In genomic region chr6:158782432-158783166, GRCh38 we compare ENCODE assay signal across 2 cellular contexts.
TF ChIP-seq lines count a peak whose summit lies in the region.

No MANE protein-coding gene starts in this region.

TF ChIP-seq in HCT116, 20 proteins besides CTCF, POLR2A, EP300 and RAD21 (continued from another document):
- TF ChIP-seq EZH2phosphoT487 (IDR thresholded peaks at IDR 0.05; ENCODE audit: borderline replicate concordance) = no peak
- TF ChIP-seq SP1 (IDR thresholded peaks at IDR 0.05; ENCODE audit: low read depth) = no peak
- TF ChIP-seq SRF (IDR thresholded peaks at IDR 0.05; ENCODE audit: low read depth) = no peak
- TF ChIP-seq POLR2AphosphoS5 (IDR thresholded peaks at IDR 0.05; ENCODE audit: low read depth, low read length) = peak; percentile 75
- no peak for TF ChIP-seq YY1 (IDR thresholded peaks at IDR 0.05; ENCODE audit: extremely low read depth, insufficient replicate concordance, low read depth, low read length)
- no peak for TF ChIP-seq CEBPB (IDR thresholded peaks at IDR 0.05; ENCODE audit: low read depth)
- no peak for TF ChIP-seq JUND (IDR thresholded peaks at IDR 0.05)

TF ChIP-seq in SK-N-SH treated with all-trans-retinoic acid at 6 μM for 48 hours, 23 proteins besides CTCF, POLR2A, EP300 and RAD21 (continued from another document):
- TF ChIP-seq ZC3H10 (CRISPR knock-in tag; IDR thresholded peaks at IDR 0.05) = no peak
- TF ChIP-seq ZFP3 (CRISPR knock-in tag; IDR thresholded peaks at IDR 0.05) = no peak
- TF ChIP-seq TSHZ2 (CRISPR knock-in tag; IDR thresholded peaks at IDR 0.05) = no peak
- no peak for TF ChIP-seq PPARA (CRISPR knock-in tag; IDR thresholded peaks at IDR 0.05; ENCODE audit: borderline replicate concordance)
- TF ChIP-seq TCF4 (CRISPR knock-in tag; IDR thresholded peaks at IDR 0.05; ENCODE audit: borderline replicate concordance) = no peak
- no peak for TF ChIP-seq RARB (CRISPR knock-in tag; IDR thresholded peaks at IDR 0.05)
- no peak for TF ChIP-seq TOX (CRISPR knock-in tag; IDR thresholded peaks at IDR 0.05; ENCODE audit: borderline replicate concordance)
- no peak for TF ChIP-seq CSRNP3 (CRISPR knock-in tag; IDR thresholded peaks at IDR 0.05)
TF ChIP-seq in SK-N-SH treated with all-trans-retinoic acid at 6 μM for 48 hours: peak in this region for 0.
